ENCODE assay signal across 11 cellular contexts in the genomic region with DNA sequence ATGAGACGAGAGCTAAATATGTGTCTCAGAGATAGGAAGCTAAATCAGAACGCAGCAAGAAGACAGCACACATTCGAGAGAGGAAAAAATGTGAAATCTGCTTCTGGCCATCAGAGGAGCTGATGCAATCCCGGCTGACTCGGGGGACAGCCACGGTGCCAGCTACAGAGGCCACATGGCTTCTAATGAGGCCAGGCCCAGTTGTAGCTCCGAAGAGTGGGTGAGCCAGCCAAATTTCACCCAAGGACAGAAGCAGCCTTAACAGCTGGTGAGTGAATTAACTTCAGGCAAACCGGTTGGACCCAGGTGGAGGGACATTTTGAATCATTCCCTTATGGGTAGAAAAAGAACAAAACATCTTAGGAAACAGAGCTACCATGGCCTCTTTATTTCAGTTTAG.
DNase-seq lines count a peak whose midpoint lies in the region; ATAC-seq and TF ChIP-seq lines count a peak whose summit lies in the region.
"Had no signal": no experiment of that assay in that cellular context is flagged by ENCODE, and none has a peak within 500 bp of the region (broad histone marks: within the 10 kb centered on the region; RNA-seq: fewer than 3 reads in every experiment).

No MANE protein-coding gene starts in this region.

- CTCF ChIA-PET in activated CD4-positive, alpha-beta T cell treated with anti-CD3 and anti-CD28 coated beads for 36 hours (lab: Charles Lee), result interaction anchor here (0.6 to 3.1 kb wide), 24 partner anchors 8 to 300 kb away, joined by 3 to 17 read pairs (median 4); no protein-coding TSS in a partner anchor

- POLR2A ChIA-PET in activated CD4-positive, alpha-beta T cell treated with anti-CD3 and anti-CD28 coated beads for 36 hours (lab: Charles Lee), result interaction anchor here (0.6 to 1.0 kb wide), 3 partner anchors 25 to 87 kb away, joined by 3 read pairs; no protein-coding TSS in a partner anchor

- H3K4me3 Mint-ChIP-seq in activated CD4-positive, alpha-beta T cell treated with anti-CD3 and anti-CD28 coated beads for 36 hours, result peak overlapping the region; percentile 48

- H3K4me3 ChIP-seq in SK-N-MC, result no peak overlapping the region
- no peak overlapping the region for H3K4me3 ChIP-seq in fibroblast of the aortic adventitia (ENCODE audit: low read depth, low read length)
- H3K4me3 ChIP-seq: HAP-1 had no signal

- DNase-seq in activated CD4-positive, alpha-beta T cell treated with anti-CD3 and anti-CD28 coated beads for 36 hours, result peak; percentile 40
- DNase-seq in activated CD4-positive, alpha-beta T cell treated with anti-CD3 and anti-CD28 coated beads, Interleukin-2, amount 50 U/mL, for 48 hours, result no peak
- no peak for DNase-seq in SK-N-MC (ENCODE audit: low read depth, low spot score)
- peak; percentile 9 for DNase-seq in fibroblast of the aortic adventitia (ENCODE audit: low read depth)
- DNase-seq in sciatic nerve (ENCODE audit: low spot score), result no peak
- DNase-seq in DMS79 treated with DMSO at 0.1 percent for 48 hours (lab: John Stamatoyannopoulos, UW), result no peak
- DNase-seq in GM10266 (ENCODE audit: extremely low spot score), result no peak
- DNase-seq: DMS153, NCI-H2029 had no signal

- peak overlapping the region; percentile 96 for H3K27ac Mint-ChIP-seq in activated CD4-positive, alpha-beta T cell treated with anti-CD3 and anti-CD28 coated beads for 36 hours

- intact Hi-C loops in activated CD4-positive, alpha-beta T cell treated with anti-CD3 and anti-CD28 coated beads for 36 hours (cut with DNase I, micrococcal nuclease), result loop anchor here (5.0 kb wide), 6 partner anchors 104 to 1016 kb away; no protein-coding TSS in a partner anchor
- intact Hi-C loops in sciatic nerve (cut with DNase I), result no loop called here

- no peaks in the 10 kb centered on the region for H3K9me3 ChIP-seq in SK-N-MC (ENCODE audit: low read depth, low read length)
- H3K9me3 ChIP-seq: HAP-1 had no signal

- H3K9me3 Mint-ChIP-seq in activated CD4-positive, alpha-beta T cell treated with anti-CD3 and anti-CD28 coated beads for 36 hours (ENCODE audit: low read depth), result no peaks in the 10 kb centered on the region

- peaks cover 52% of the 10 kb centered on the region for H3K4me1 Mint-ChIP-seq in activated CD4-positive, alpha-beta T cell treated with anti-CD3 and anti-CD28 coated beads for 36 hours

- H3K36me3 Mint-ChIP-seq in activated CD4-positive, alpha-beta T cell treated with anti-CD3 and anti-CD28 coated beads for 36 hours (ENCODE audit: low read depth), result peaks cover 24% of the 10 kb centered on the region

- H3K9ac ChIP-seq in SK-N-MC (ENCODE audit: insufficient read length), result peak overlapping the region; percentile 18

- no peak for TF ChIP-seq CTCF in fibroblast of the aortic adventitia (IDR thresholded peaks at IDR 0.05; ENCODE audit: insufficient read depth, low read length)
- no peak for TF ChIP-seq CTCF in GM10266 (IDR thresholded peaks at IDR 0.05; ENCODE audit: control insufficient read depth, insufficient read depth, low read depth, missing control alignments)

- no peaks in the 10 kb centered on the region for H3K36me3 ChIP-seq in SK-N-MC (ENCODE audit: insufficient read depth, low read length)
- H3K36me3 ChIP-seq: HAP-1 had no signal

- H3K27me3 Mint-ChIP-seq in activated CD4-positive, alpha-beta T cell treated with anti-CD3 and anti-CD28 coated beads for 36 hours, result no peaks in the 10 kb centered on the region

- H3K27ac ChIP-seq in SK-N-MC, result peak overlapping the region; percentile 26

- ATAC-seq in activated CD4-positive, alpha-beta T cell treated with anti-CD3 and anti-CD28 coated beads for 36 hours, result no peak
- ATAC-seq in sciatic nerve (peak; percentile 90), HG02852 (IDR thresholded peaks at IDR 0.05; ENCODE audit: unreplicated experiment) (no peak)

Comparison
In these comparisons a context has a peak if more than half of its experiments do, and no peak if none do; other contexts are left out.
1. DNase-seq: peak in activated CD4-positive, alpha-beta T cell treated with anti-CD3 and anti-CD28 coated beads for 36 hours (single experiment) and fibroblast of the aortic adventitia (single experiment); none in activated CD4-positive, alpha-beta T cell treated with anti-CD3 and anti-CD28 coated beads, Interleukin-2, amount 50 U/mL, for 48 hours (0 of 2), SK-N-MC (single experiment), sciatic nerve (single experiment), DMS79 treated with DMSO at 0.1 percent for 48 hours (single experiment) and GM10266 (single experiment).